In genomic region chr17:32116937-32117336, GRCh38 we compare ENCODE assay signal across 18 cellular contexts.
"Had no signal": no experiment of that assay in that cellular context is flagged by ENCODE, and none has a peak within 500 bp of the region (broad histone marks: within the 10 kb centered on the region; RNA-seq: fewer than 3 reads in every experiment).

No MANE protein-coding gene starts in this region.

- H3K9me3 Mint-ChIP-seq: activated B cell treated with CpG ODN at 0.5 μM for 24 hours; activated T-cell treated with anti-CD3 and anti-CD28 coated beads, Interleukin-2, amount 50 U/mL, for 72 hours; central memory CD8-positive, alpha-beta T cell; naive B cell; neural progenitor cell had no signal

- H3K36me3 Mint-ChIP-seq: naive B cell, neural progenitor cell had no signal

- DNase-seq: activated B cell treated with CpG ODN at 0.5 μM for 24 hours; activated CD4-positive, alpha-beta T cell treated with anti-CD3 and anti-CD28 coated beads for 48 hours; activated CD8-positive, alpha-beta memory T cell treated with anti-CD3 and anti-CD28 coated beads, Interleukin-2, amount 50 U/mL, for 48 hours; activated naive CD4-positive, alpha-beta T cell treated with Interleukin-2 at 50 U/mL for 16 hours; activated T-cell treated with anti-CD3 and anti-CD28 coated beads, Interleukin-2, amount 50 U/mL, for 72 hours; brain microvascular endothelial cell; effector CD8-positive, alpha-beta T cell; foreskin fibroblast; hippocampal formation; left lung; mammary epithelial cell; naive B cell; sigmoid colon; stimulated activated CD4-positive, alpha-beta T cell treated with anti-CD3 and anti-CD28 coated beads, Interleukin-1b, Interleukin-23, amount 100 ng/mL, for 48 hours; upper lobe of right lung had no signal

- ATAC-seq: activated T-cell treated with anti-CD3 and anti-CD28 coated beads, Interleukin-2, amount 50 U/mL, for 72 hours; left lung; upper lobe of right lung had no signal

- H3K27me3 ChIP-seq: brain microvascular endothelial cell, left lung, neural progenitor cell, sigmoid colon, upper lobe of right lung had no signal

- H3K27ac Mint-ChIP-seq: activated B cell treated with CpG ODN at 0.5 μM for 24 hours; activated T-cell treated with anti-CD3 and anti-CD28 coated beads, Interleukin-2, amount 50 U/mL, for 72 hours; naive B cell had no signal

- H3K27ac ChIP-seq: brain microvascular endothelial cell, left lung, neural progenitor cell, sigmoid colon, thoracic aorta, upper lobe of right lung had no signal

- H3K9me3 ChIP-seq: left lung, sigmoid colon, thoracic aorta, upper lobe of right lung had no signal

- H3K4me1 Mint-ChIP-seq: activated B cell treated with CpG ODN at 0.5 μM for 24 hours; central memory CD8-positive, alpha-beta T cell; naive B cell had no signal

- H3K4me3 Mint-ChIP-seq: activated B cell treated with CpG ODN at 0.5 μM for 24 hours; activated T-cell treated with anti-CD3 and anti-CD28 coated beads, Interleukin-2, amount 50 U/mL, for 72 hours; central memory CD8-positive, alpha-beta T cell; naive B cell had no signal
